18 cellular contexts compared by ENCODE assay signal in the genomic region with DNA sequence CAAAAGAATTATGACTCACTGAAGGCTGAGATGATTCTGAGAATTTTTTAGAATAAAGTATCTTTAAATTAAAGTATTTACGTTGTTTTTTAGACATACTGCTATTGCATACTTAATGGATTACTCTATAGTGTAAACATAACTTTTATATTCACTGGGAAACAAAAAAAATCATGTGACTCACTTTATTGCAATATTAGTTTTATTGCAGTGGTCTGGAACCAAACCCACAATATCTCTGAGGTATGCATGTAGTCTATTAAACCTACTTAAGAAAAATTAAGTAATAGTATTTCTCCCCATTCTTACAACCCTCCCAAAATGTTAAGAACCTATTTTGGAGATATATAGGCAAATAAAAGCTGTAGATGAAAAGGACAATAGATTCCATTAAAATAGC.
DNase-seq lines count a peak whose midpoint lies in the region; ATAC-seq and TF ChIP-seq lines count a peak whose summit lies in the region.
"Had no signal": no experiment of that assay in that cellular context is flagged by ENCODE, and none has a peak within 500 bp of the region (broad histone marks: within the 10 kb centered on the region; RNA-seq: fewer than 3 reads in every experiment).

No MANE protein-coding gene starts in this region.

- CTCF ChIA-PET in activated CD8-positive, alpha-beta T cell treated with anti-CD3 and anti-CD28 coated beads for 36 hours (lab: Charles Lee): no interaction called here

- no peak overlapping the region for H3K27ac Mint-ChIP-seq in activated CD8-positive, alpha-beta T cell treated with anti-CD3 and anti-CD28 coated beads for 36 hours
- H3K27ac Mint-ChIP-seq: B cell; CD14-positive monocyte; CD4-positive, alpha-beta T cell; CD8-positive, alpha-beta memory T cell; HFFc6 had no signal

- ATAC-seq in activated CD8-positive, alpha-beta T cell treated with anti-CD3 and anti-CD28 coated beads for 36 hours: no peak
- ATAC-seq in GM18511 (IDR thresholded peaks at IDR 0.05; ENCODE audit: unreplicated experiment): no peak
- no peak for ATAC-seq in GM19395 (IDR thresholded peaks at IDR 0.05; ENCODE audit: unreplicated experiment)

- no peaks in the 10 kb centered on the region for H3K36me3 Mint-ChIP-seq in activated CD8-positive, alpha-beta T cell treated with anti-CD3 and anti-CD28 coated beads for 36 hours (ENCODE audit: low read depth)
- H3K36me3 Mint-ChIP-seq: CD14-positive monocyte; CD8-positive, alpha-beta memory T cell had no signal

- intact Hi-C loops in activated CD8-positive, alpha-beta T cell treated with anti-CD3 and anti-CD28 coated beads for 36 hours (cut with micrococcal nuclease): no loop called here

- POLR2A ChIA-PET in activated CD8-positive, alpha-beta T cell treated with anti-CD3 and anti-CD28 coated beads for 36 hours (lab: Charles Lee): no interaction called here

- H3K9me3 Mint-ChIP-seq in activated CD8-positive, alpha-beta T cell treated with anti-CD3 and anti-CD28 coated beads for 36 hours: peaks cover 5% of the 10 kb centered on the region

- no peak for TF ChIP-seq CTCF in fibroblast of mammary gland (conservative IDR thresholded peaks at IDR 0.05; ENCODE audit: control insufficient read depth, insufficient read depth, low read depth, low read length)
- no peak for TF ChIP-seq CTCF in activated CD8-positive, alpha-beta T cell treated with anti-CD3 and anti-CD28 coated beads for 36 hours (IDR thresholded peaks at IDR 0.05)

- H3K4me3 Mint-ChIP-seq in activated CD8-positive, alpha-beta T cell treated with anti-CD3 and anti-CD28 coated beads for 36 hours: no peak overlapping the region
- H3K4me3 Mint-ChIP-seq: B cell; CD14-positive monocyte; CD4-positive, alpha-beta T cell; CD8-positive, alpha-beta memory T cell; HFFc6 had no signal

- no peaks in the 10 kb centered on the region for H3K4me1 Mint-ChIP-seq in activated CD8-positive, alpha-beta T cell treated with anti-CD3 and anti-CD28 coated beads for 36 hours (ENCODE audit: low read depth)
- H3K4me1 Mint-ChIP-seq: B cell; CD14-positive monocyte; CD8-positive, alpha-beta memory T cell had no signal

- no peak overlapping the region for H3K4me3 ChIP-seq in fibroblast of mammary gland (ENCODE audit: control insufficient read depth, low read depth, low read length)
- H3K4me3 ChIP-seq: BLaER1 treated with 17β-estradiol and CSF1 and Interleukin-3, amounts not matched to agents 10 nM and 100 nM; HAP-1 had no signal

- DNase-seq in EH (ENCODE audit: low read depth) (peak; percentile 3), M059J (ENCODE audit: low read depth) (peak; percentile 12), fibroblast of mammary gland (ENCODE audit: low read depth) (peak; percentile 2), NK-92 (lab: John Stamatoyannopoulos, UW; ENCODE audit: unreplicated experiment) (no peak)
- DNase-seq in activated CD8-positive, alpha-beta T cell treated with anti-CD3 and anti-CD28 coated beads for 36 hours: no peak
- DNase-seq: CD4-positive, alpha-beta T cell; CD8-positive, alpha-beta memory T cell; DMS 273 treated with DMSO at 0.1 percent for 48 hours; DMS79; GF-D8; GOT3; HFFc6 had no signal

- peaks cover 2% of the 10 kb centered on the region for H3K27me3 Mint-ChIP-seq in activated CD8-positive, alpha-beta T cell treated with anti-CD3 and anti-CD28 coated beads for 36 hours

Comparison
In these comparisons a context has a peak if more than half of its experiments do, and no peak if none do; other contexts are left out.
1. DNase-seq: peak in EH (single experiment), M059J (single experiment) and fibroblast of mammary gland (single experiment); none in NK-92 (single experiment) and activated CD8-positive, alpha-beta T cell treated with anti-CD3 and anti-CD28 coated beads for 36 hours (single experiment).